24 cellular contexts compared by ENCODE assay signal in the genomic region with DNA sequence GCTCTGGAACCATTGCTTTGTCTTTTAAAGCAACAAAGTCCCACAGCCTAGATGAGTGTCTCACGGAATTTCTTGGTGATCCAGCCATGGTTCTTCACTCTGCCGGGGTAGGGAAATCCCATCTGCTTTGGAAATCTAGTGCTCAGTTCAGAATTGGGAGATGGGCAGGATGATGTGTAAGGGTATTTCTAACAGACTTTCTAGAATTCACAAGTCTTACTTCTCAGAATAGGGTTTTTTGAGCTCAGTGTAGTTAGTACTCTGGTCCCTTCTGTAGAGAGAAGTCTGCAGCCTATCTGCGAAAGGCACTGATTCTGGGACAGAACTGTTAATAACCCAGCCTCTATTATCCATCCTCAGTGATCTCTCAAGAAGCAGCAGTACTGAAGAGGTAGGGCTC.
"Had no signal": no experiment of that assay in that cellular context is flagged by ENCODE, and none has a peak within 500 bp of the region (broad histone marks: within the 10 kb centered on the region; RNA-seq: fewer than 3 reads in every experiment).

No MANE protein-coding gene starts in this region.

- DNase-seq: activated CD4-positive, alpha-beta T cell treated with anti-CD3 and anti-CD28 coated beads, Interleukin-2, amount 50 U/mL, for 1 hour; activated CD8-positive, alpha-beta memory T cell treated with anti-CD3 and anti-CD28 coated beads, Interleukin-2, amount 50 U/mL, for 48 hours; activated CD8-positive, alpha-beta T cell treated with anti-CD3 and anti-CD28 coated beads, Interleukin-2, amount 10 ng/mL, durations not matched to agents 7 days and 5 days; activated T-cell treated with anti-CD3 and anti-CD28 coated beads, Interleukin-2, amount 50 U/mL, for 4 hours; amygdala; MM.1S; NCI-H1105; NCI-H1436; NCI-H187; NCI-H2081; NCI-H510A treated with DMSO at 0.1 percent for 48 hours; NCI-H69; NK-92 treated with Interleukin-12 subunit alpha and Interleukin-12 subunit beta, amount 100 ng/mL, for 24 hours; OCI-M1; RPMI8226; SJCRH30; SK-N-SH; T-helper 1 cell had no signal

- H3K27ac Mint-ChIP-seq: activated CD8-positive, alpha-beta T cell treated with anti-CD3 and anti-CD28 coated beads, Interleukin-2, amount 10 ng/mL, durations not matched to agents 7 days and 5 days had no signal

- H3K4me2 ChIP-seq: SK-N-SH had no signal

- H3K9ac ChIP-seq: SK-N-SH had no signal

- H3K9me3 ChIP-seq: SK-N-SH had no signal

- ATAC-seq: activated CD4-positive, CD25-positive, alpha-beta regulatory T cell treated with anti-CD3 and anti-CD28 coated beads, Interleukin-2, amount 50 U/mL, for 24 hours; activated CD8-positive, alpha-beta T cell treated with anti-CD3 and anti-CD28 coated beads, Interleukin-2, amount 10 ng/mL, durations not matched to agents 7 days and 5 days; activated T-cell treated with anti-CD3 and anti-CD28 coated beads, Interleukin-2, amount 50 U/mL, for 4 hours; HepG2; Panc1; Right ventricle myocardium inferior had no signal

- H3K27me3 ChIP-seq: cardiac muscle cell, SJCRH30 had no signal

- H3K27ac ChIP-seq: cardiac muscle cell, SJCRH30 had no signal

- H3K9me3 Mint-ChIP-seq: activated T-cell treated with anti-CD3 and anti-CD28 coated beads, Interleukin-2, amount 50 U/mL, for 4 hours; brain had no signal

- H3K4me3 Mint-ChIP-seq: activated CD8-positive, alpha-beta T cell treated with anti-CD3 and anti-CD28 coated beads, Interleukin-2, amount 10 ng/mL, durations not matched to agents 7 days and 5 days; activated T-cell treated with anti-CD3 and anti-CD28 coated beads, Interleukin-2, amount 50 U/mL, for 4 hours; brain had no signal

- H3K4me1 Mint-ChIP-seq: brain had no signal

- H3K4me1 ChIP-seq: SJCRH30 had no signal

- H3K4me3 ChIP-seq: cardiac muscle cell, SJCRH30 had no signal

- H3K27me3 Mint-ChIP-seq: brain had no signal
